In genomic region chr12:55816876-55817351, GRCh38 we compare ENCODE assay signal across 6 cellular contexts. TPM values are rescaled to one million over a fixed set of nuclear protein-coding genes. Genes with fewer than 3 reads are reported as not detected.
A peak's percentile ranks its signal among the peaks of the same experiment; 100 is the strongest.
DNase-seq lines count a peak whose midpoint lies in the region; TF ChIP-seq lines count a peak whose summit lies in the region.

No MANE protein-coding gene starts in this region.

- intact Hi-C loops in stomach (cut with DNase I; ENCODE audit: low total_unique reads): no loop called here

- TF ChIP-seq CTCF in epithelial cell of proximal tubule (conservative IDR thresholded peaks at IDR 0.05; ENCODE audit: low read depth, low read length) (no peak), stomach (IDR thresholded peaks at IDR 0.05) (no peak)

- WGBS in stomach, 5 donors: 0 to 1% (median 0%) methylated on average over 14 of the region's 14 CpGs

- DNase-seq in MG63: no peak
- DNase-seq in epithelial cell of proximal tubule (ENCODE audit: low read depth): no peak
- DNase-seq in stomach: no peak
- DNase-seq in NK-92 treated with Interleukin-12 subunit alpha and Interleukin-12 subunit beta, amount 100 ng/mL, for 24 hours (lab: John Stamatoyannopoulos, UW): no peak
- DNase-seq in KBM-7: no peak
- DNase-seq in NCI-H1694 treated with DMSO at 0.1 percent for 48 hours (lab: John Stamatoyannopoulos, UW): no peak

- H3K27me3 ChIP-seq in MG63: no peaks in the 10 kb centered on the region
- H3K27me3 ChIP-seq in stomach: no peaks in the 10 kb centered on the region

- H3K4me3 ChIP-seq in MG63: peak overlapping the region; percentile 82
- H3K4me3 ChIP-seq in epithelial cell of proximal tubule (ENCODE audit: low read depth, low read length): peak overlapping the region; percentile 99
- peak overlapping the region; percentile 82 to 89 (median 84) for H3K4me3 ChIP-seq in stomach

- H3K27ac ChIP-seq in stomach: peak overlapping the region; percentile 86 to 94 (median 89)

- H3K36me3 ChIP-seq in MG63: peaks cover 72% of the 10 kb centered on the region
- H3K36me3 ChIP-seq in stomach: peaks cover 18 to 62% (median 52%) of the 10 kb centered on the region in 4 donors

- no peak for TF ChIP-seq EP300 in stomach (IDR thresholded peaks at IDR 0.05)

- in situ Hi-C loops in KBM-7 (cut with MboI; ENCODE audit: low pct_unique_long_range_greater_than_20kb, low sequenced_read_pairs): no loop called here

- no peak for TF ChIP-seq POLR2A in stomach (IDR thresholded peaks at IDR 0.05)

- H3K9me3 ChIP-seq in MG63 (no peaks in the 10 kb centered on the region), stomach (no peaks in the 10 kb centered on the region)

- H3K4me1 ChIP-seq in stomach: peaks cover 29 to 67% (median 57%) of the 10 kb centered on the region in 4 donors

RNA-seq across cellular contexts. Expression of gene SARNP, which starts 0.6 kb away (rescaled TPM):
- total RNA-seq in MG63 (2014; rRNA removed; shearing (Covaris generic); ENCODE audit: low replicate concordance): 142 and 228 TPM in 2 replicates
- total RNA-seq in epithelial cell of proximal tubule: 155 and 203 TPM in 2 replicates
- 100 to 1,000 TPM in 1 of 5 donors, 10 to 100 TPM in 4; 16.1 to 200 (median 60.1) TPM for total RNA-seq in stomach
- polyA plus RNA-seq in stomach: 10 to 100 TPM; 93.1 to 99.3 (median 94.2) TPM

RNA-seq across cellular contexts. Expression of gene ORMDL2, which starts 0.9 kb away (rescaled TPM):
- total RNA-seq in MG63 (2014; rRNA removed; shearing (Covaris generic); ENCODE audit: low replicate concordance): 8.0 and 12.0 TPM in 2 replicates
- total RNA-seq in epithelial cell of proximal tubule (40.5 and 47.1 TPM in 2 replicates), stomach (10 to 100 TPM in 1 of 5 donors, 1 to 10 TPM in 2, under 1 TPM in 1, not detected in 1; 0.89 to 12.7 (median 4.3) TPM)
- 10 to 100 TPM; 16.8 to 53.9 (median 33.7) TPM for polyA plus RNA-seq in stomach

RNA-seq across cellular contexts. Expression of gene DNAJC14, which starts 12.5 kb away (rescaled TPM):
- total RNA-seq in MG63 (2014; rRNA removed; shearing (Covaris generic); ENCODE audit: low replicate concordance): 46.6 and 49.9 TPM in 2 replicates
- total RNA-seq in epithelial cell of proximal tubule (24.7 and 41.5 TPM in 2 replicates), stomach (10 to 100 TPM in 3 of 5 donors, 1 to 10 TPM in 2; 7.2 to 30.8 (median 12.5) TPM)
- polyA plus RNA-seq in stomach: 10 to 100 TPM in 2 of 3 donors, 1 to 10 TPM in 1; 7.8 to 14.0 (median 10.5) TPM

RNA-seq across cellular contexts. Expression of gene MMP19, which starts 25.8 kb away (rescaled TPM):
- not detected in 2 replicates for total RNA-seq in MG63 (2014; rRNA removed; shearing (Covaris generic); ENCODE audit: low replicate concordance)
- total RNA-seq in epithelial cell of proximal tubule (1.2 and 1.3 TPM in 2 replicates), stomach (10 to 100 TPM in 3 of 5 donors, 1 to 10 TPM in 2; 7.8 to 18.0 (median 11.6) TPM)
- 10 to 100 TPM in 1 of 3 donors, 1 to 10 TPM in 2; 2.7 to 13.0 (median 5.8) TPM for polyA plus RNA-seq in stomach
